10 cellular contexts compared by ENCODE assay signal in the genomic region with DNA sequence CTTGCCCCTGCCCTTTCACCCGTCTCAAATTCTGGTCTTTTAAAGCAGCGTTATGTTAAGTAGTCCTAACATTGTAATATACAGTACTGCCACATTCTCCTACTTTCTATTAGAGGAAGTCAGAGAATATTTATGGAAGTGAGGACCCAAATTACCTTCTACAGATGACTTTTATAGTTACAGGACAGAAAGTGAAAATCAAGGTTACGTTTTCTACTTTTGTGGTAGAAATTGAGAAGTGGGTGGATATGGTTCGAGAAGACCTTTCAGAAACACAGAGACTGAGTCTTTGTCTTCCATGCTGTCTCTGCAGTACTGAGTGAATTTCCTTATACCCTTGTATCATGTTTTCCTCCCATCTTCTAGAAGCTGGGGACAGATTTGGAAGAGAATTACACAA. TPM values are rescaled to one million over a fixed set of nuclear protein-coding genes. Genes with fewer than 3 reads are reported as not detected.
DNase-seq lines count a peak whose midpoint lies in the region; ATAC-seq and TF ChIP-seq lines count a peak whose summit lies in the region.
"Had no signal": no experiment of that assay in that cellular context is flagged by ENCODE, and none has a peak within 500 bp of the region (broad histone marks: within the 10 kb centered on the region; RNA-seq: fewer than 3 reads in every experiment).

No MANE protein-coding gene starts in this region.

- H3K9me3 ChIP-seq in hepatocyte (ENCODE audit: low read depth) = no peaks in the 10 kb centered on the region
- H3K9me3 ChIP-seq: suprapubic skin had no signal

- no peaks in the 10 kb centered on the region for H3K27me3 ChIP-seq in hepatocyte
- H3K27me3 ChIP-seq: suprapubic skin had no signal

- no peaks in the 10 kb centered on the region for H3K4me1 ChIP-seq in hepatocyte (ENCODE audit: insufficient read depth)

- peak overlapping the region; percentile 62 for H3K27ac Mint-ChIP-seq in activated naive CD8-positive, alpha-beta T cell treated with anti-CD3 and anti-CD28 coated beads, Interleukin-2, amount 50 U/mL, for 24 hours
- H3K27ac Mint-ChIP-seq in WTC11 = no peak overlapping the region

- peak overlapping the region; percentile 8 for H3K4me3 Mint-ChIP-seq in activated naive CD8-positive, alpha-beta T cell treated with anti-CD3 and anti-CD28 coated beads, Interleukin-2, amount 50 U/mL, for 24 hours
- H3K4me3 Mint-ChIP-seq in WTC11 = no peak overlapping the region

- H3K9me2 ChIP-seq in hepatocyte (replicated peaks; ENCODE audit: insufficient read depth) = no peaks in the 10 kb centered on the region

- no peaks in the 10 kb centered on the region for H3K9me3 Mint-ChIP-seq in activated naive CD8-positive, alpha-beta T cell treated with anti-CD3 and anti-CD28 coated beads, Interleukin-2, amount 50 U/mL, for 24 hours
- peaks cover 6% of the 10 kb centered on the region for H3K9me3 Mint-ChIP-seq in WTC11

- TF ChIP-seq CTCF in GM20000 (IDR thresholded peaks at IDR 0.05; ENCODE audit: extremely low read depth, missing control alignments) (no peak), hepatocyte (IDR thresholded peaks at IDR 0.05; ENCODE audit: poor library complexity) (no peak), WTC11 (IDR thresholded peaks at IDR 0.05) (no peak)

- H3K4me2 ChIP-seq in hepatocyte = no peak overlapping the region

- DNase-seq in GM20000 (ENCODE audit: low spot score) = peak; percentile 60
- no peak for DNase-seq in activated naive CD8-positive, alpha-beta T cell treated with anti-CD3 and anti-CD28 coated beads, Interleukin-2, amount 50 U/mL, for 24 hours
- no peak for DNase-seq in COLO829 (ENCODE audit: low spot score)
- DNase-seq in hepatocyte (ENCODE audit: low spot score) = no peak
- DNase-seq in WTC11 (ENCODE audit: low spot score) = no peak
- no peak for DNase-seq in stimulated activated CD4-positive, alpha-beta T cell treated with anti-CD3 and anti-CD28 coated beads, Interleukin-4, amount 100 ng/mL, for 4 hours
- DNase-seq: DMS53 had no signal

- WGBS in hepatocyte (ENCODE audit: low lambda C conversion rate, missing lambda C conversion rate) = 96% methylated on average over 4 of the region's 4 CpGs

- H3K4me3 ChIP-seq in hepatocyte = no peak overlapping the region
- H3K4me3 ChIP-seq: suprapubic skin had no signal

- H3K27ac ChIP-seq in hepatocyte = no peak overlapping the region
- H3K27ac ChIP-seq: suprapubic skin had no signal

- H4K20me1 ChIP-seq in hepatocyte (ENCODE audit: insufficient read depth, poor library complexity, severe bottlenecking) = no peaks in the 10 kb centered on the region

- H3K36me3 Mint-ChIP-seq in activated naive CD8-positive, alpha-beta T cell treated with anti-CD3 and anti-CD28 coated beads, Interleukin-2, amount 50 U/mL, for 24 hours (ENCODE audit: low read depth) = peaks cover 35% of the 10 kb centered on the region
- H3K36me3 Mint-ChIP-seq in WTC11 = peaks cover 56% of the 10 kb centered on the region

- POLR2A ChIA-PET in WTC11 (lab: Charles Lee) = interaction anchor here (0.9 kb wide), 1 partner anchor 17 kb away, joined by 3 read pairs; a partner anchor contains a TSS

- H3K4me1 Mint-ChIP-seq in activated naive CD8-positive, alpha-beta T cell treated with anti-CD3 and anti-CD28 coated beads, Interleukin-2, amount 50 U/mL, for 24 hours = peaks cover 46% of the 10 kb centered on the region
- peaks cover 7% of the 10 kb centered on the region for H3K4me1 Mint-ChIP-seq in WTC11

- H3K36me3 ChIP-seq in hepatocyte (replicated peaks; ENCODE audit: insufficient read depth, low read depth) = peaks cover 5% of the 10 kb centered on the region

- CTCF ChIA-PET in WTC11 (lab: Charles Lee) = no interaction called here

- ATAC-seq in GM18520 (IDR thresholded peaks at IDR 0.05; ENCODE audit: unreplicated experiment) (peak; percentile 59), HG03060 (IDR thresholded peaks at IDR 0.05; ENCODE audit: low read depth, unreplicated experiment) (peak; percentile 72), WTC11 (no peak)
- ATAC-seq in activated naive CD8-positive, alpha-beta T cell treated with anti-CD3 and anti-CD28 coated beads, Interleukin-2, amount 50 U/mL, for 24 hours = peak; percentile 56

- H2AFZ ChIP-seq in hepatocyte = no peak overlapping the region

- no peaks in the 10 kb centered on the region for H3K27me3 Mint-ChIP-seq in activated naive CD8-positive, alpha-beta T cell treated with anti-CD3 and anti-CD28 coated beads, Interleukin-2, amount 50 U/mL, for 24 hours
- H3K27me3 Mint-ChIP-seq in WTC11 (ENCODE audit: low read depth) = no peaks in the 10 kb centered on the region

- H3K79me2 ChIP-seq in hepatocyte = peaks cover under 1% of the 10 kb centered on the region

TF ChIP-seq in WTC11, 78 proteins besides CTCF, POLR2A, EP300 and RAD21 (continues in another document):
- TF ChIP-seq, protein P1, sequence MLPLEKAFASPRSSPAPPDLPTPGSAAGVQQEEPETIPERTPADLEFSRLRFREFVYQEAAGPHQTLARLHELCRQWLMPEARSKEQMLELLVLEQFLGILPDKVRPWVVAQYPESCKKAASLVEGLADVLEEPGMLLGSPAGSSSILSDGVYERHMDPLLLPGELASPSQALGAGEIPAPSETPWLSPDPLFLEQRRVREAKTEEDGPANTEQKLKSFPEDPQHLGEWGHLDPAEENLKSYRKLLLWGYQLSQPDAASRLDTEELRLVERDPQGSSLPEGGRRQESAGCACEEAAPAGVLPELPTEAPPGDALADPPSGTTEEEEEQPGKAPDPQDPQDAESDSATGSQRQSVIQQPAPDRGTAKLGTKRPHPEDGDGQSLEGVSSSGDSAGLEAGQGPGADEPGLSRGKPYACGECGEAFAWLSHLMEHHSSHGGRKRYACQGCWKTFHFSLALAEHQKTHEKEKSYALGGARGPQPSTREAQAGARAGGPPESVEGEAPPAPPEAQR (CRISPR knock-in tag; IDR thresholded peaks at IDR 0.05) = no peak
- TF ChIP-seq, protein P2, sequence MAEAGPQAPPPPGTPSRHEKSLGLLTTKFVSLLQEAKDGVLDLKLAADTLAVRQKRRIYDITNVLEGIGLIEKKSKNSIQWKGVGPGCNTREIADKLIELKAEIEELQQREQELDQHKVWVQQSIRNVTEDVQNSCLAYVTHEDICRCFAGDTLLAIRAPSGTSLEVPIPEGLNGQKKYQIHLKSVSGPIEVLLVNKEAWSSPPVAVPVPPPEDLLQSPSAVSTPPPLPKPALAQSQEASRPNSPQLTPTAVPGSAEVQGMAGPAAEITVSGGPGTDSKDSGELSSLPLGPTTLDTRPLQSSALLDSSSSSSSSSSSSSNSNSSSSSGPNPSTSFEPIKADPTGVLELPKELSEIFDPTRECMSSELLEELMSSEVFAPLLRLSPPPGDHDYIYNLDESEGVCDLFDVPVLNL (CRISPR knock-in tag; IDR thresholded peaks at IDR 0.05; ENCODE audit: borderline replicate concordance, low read depth) = no peak
- TF ChIP-seq, protein P3, sequence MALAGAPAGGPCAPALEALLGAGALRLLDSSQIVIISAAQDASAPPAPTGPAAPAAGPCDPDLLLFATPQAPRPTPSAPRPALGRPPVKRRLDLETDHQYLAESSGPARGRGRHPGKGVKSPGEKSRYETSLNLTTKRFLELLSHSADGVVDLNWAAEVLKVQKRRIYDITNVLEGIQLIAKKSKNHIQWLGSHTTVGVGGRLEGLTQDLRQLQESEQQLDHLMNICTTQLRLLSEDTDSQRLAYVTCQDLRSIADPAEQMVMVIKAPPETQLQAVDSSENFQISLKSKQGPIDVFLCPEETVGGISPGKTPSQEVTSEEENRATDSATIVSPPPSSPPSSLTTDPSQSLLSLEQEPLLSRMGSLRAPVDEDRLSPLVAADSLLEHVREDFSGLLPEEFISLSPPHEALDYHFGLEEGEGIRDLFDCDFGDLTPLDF (CRISPR knock-in tag; IDR thresholded peaks at IDR 0.05) = no peak
- TF ChIP-seq ZNF263 (CRISPR knock-in tag; IDR thresholded peaks at IDR 0.05; ENCODE audit: low read depth) (no peak), TCF7 (CRISPR knock-in tag; IDR thresholded peaks at IDR 0.05; ENCODE audit: low read depth) (no peak), FOXP1 (CRISPR knock-in tag; IDR thresholded peaks at IDR 0.05; ENCODE audit: borderline replicate concordance) (no peak), NR1H2 (CRISPR knock-in tag; IDR thresholded peaks at IDR 0.05) (no peak), ZNF232 (CRISPR knock-in tag; IDR thresholded peaks at IDR 0.05) (no peak)
- TF ChIP-seq, protein P4, sequence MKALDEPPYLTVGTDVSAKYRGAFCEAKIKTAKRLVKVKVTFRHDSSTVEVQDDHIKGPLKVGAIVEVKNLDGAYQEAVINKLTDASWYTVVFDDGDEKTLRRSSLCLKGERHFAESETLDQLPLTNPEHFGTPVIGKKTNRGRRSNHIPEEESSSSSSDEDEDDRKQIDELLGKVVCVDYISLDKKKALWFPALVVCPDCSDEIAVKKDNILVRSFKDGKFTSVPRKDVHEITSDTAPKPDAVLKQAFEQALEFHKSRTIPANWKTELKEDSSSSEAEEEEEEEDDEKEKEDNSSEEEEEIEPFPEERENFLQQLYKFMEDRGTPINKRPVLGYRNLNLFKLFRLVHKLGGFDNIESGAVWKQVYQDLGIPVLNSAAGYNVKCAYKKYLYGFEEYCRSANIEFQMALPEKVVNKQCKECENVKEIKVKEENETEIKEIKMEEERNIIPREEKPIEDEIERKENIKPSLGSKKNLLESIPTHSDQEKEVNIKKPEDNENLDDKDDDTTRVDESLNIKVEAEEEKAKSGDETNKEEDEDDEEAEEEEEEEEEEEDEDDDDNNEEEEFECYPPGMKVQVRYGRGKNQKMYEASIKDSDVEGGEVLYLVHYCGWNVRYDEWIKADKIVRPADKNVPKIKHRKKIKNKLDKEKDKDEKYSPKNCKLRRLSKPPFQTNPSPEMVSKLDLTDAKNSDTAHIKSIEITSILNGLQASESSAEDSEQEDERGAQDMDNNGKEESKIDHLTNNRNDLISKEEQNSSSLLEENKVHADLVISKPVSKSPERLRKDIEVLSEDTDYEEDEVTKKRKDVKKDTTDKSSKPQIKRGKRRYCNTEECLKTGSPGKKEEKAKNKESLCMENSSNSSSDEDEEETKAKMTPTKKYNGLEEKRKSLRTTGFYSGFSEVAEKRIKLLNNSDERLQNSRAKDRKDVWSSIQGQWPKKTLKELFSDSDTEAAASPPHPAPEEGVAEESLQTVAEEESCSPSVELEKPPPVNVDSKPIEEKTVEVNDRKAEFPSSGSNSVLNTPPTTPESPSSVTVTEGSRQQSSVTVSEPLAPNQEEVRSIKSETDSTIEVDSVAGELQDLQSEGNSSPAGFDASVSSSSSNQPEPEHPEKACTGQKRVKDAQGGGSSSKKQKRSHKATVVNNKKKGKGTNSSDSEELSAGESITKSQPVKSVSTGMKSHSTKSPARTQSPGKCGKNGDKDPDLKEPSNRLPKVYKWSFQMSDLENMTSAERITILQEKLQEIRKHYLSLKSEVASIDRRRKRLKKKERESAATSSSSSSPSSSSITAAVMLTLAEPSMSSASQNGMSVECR (CRISPR knock-in tag; IDR thresholded peaks at IDR 0.05; ENCODE audit: borderline replicate concordance) = no peak

RNA-seq across cellular contexts. Expression of a gene that starts 17.1 kb away (rescaled TPM):
- total RNA-seq in hepatocyte (164 and 166 TPM in 2 replicates), WTC11 (2021) (78.6 to 81.9 TPM (median 79.2 TPM) in 3 replicates)
- 102 and 124 TPM in 2 replicates for polyA plus RNA-seq in hepatocyte
